In the genomic region with DNA sequence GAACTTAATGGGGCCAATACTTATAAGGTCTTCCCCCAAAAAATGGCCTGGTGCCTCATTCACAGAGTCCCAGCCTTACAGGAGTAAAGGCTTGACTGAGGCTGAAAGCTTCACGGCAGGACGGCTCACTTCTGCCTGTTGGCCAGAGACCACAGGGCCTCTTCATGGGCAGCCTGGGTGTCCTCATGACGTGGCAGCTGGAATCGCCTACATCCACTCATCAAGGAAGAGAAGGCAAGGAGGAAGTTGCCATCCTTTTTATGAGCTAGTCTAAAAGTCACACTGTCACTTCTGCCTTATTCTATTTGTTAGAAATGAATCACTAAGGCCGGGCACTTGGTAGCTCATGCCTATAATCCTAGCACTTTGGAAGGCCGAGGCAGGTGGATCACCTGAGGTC, we compare ENCODE assay signal across 19 cellular contexts.
"Had no signal": no experiment of that assay in that cellular context is flagged by ENCODE, and none has a peak within 500 bp of the region (broad histone marks: within the 10 kb centered on the region; RNA-seq: fewer than 3 reads in every experiment).

No MANE protein-coding gene starts in this region.

- H3K4me3 Mint-ChIP-seq: activated CD4-positive, alpha-beta memory T cell treated with anti-CD3 and anti-CD28 coated beads, Interleukin-2, amount 10 ng/mL, durations not matched to agents 7 days and 5 days; activated CD4-positive, alpha-beta T cell treated with anti-CD3 and anti-CD28 coated beads for 36 hours; activated naive CD8-positive, alpha-beta T cell; activated T-cell treated with anti-CD3 and anti-CD28 coated beads, Interleukin-2, amount 50 U/mL, for 4 hours; memory B cell; natural killer cell; stimulated activated effector memory CD8-positive, alpha-beta T cell treated with anti-CD3 and anti-CD28 coated beads, Interleukin-12 subunit alpha, Interleukin-12 subunit beta, amount 100 ng/mL, for 72 hours had no signal

- H3K9me3 ChIP-seq: body of pancreas had no signal

- H3K36me3 ChIP-seq: WERI-Rb-1 had no signal

- H3K4me1 Mint-ChIP-seq: activated CD4-positive, alpha-beta memory T cell treated with anti-CD3 and anti-CD28 coated beads, Interleukin-2, amount 10 ng/mL, durations not matched to agents 7 days and 5 days; activated CD4-positive, alpha-beta T cell treated with anti-CD3 and anti-CD28 coated beads for 36 hours; memory B cell; natural killer cell; stimulated activated effector memory CD8-positive, alpha-beta T cell treated with anti-CD3 and anti-CD28 coated beads, Interleukin-12 subunit alpha, Interleukin-12 subunit beta, amount 100 ng/mL, for 72 hours had no signal

- H3K36me3 Mint-ChIP-seq: activated naive CD8-positive, alpha-beta T cell; memory B cell; natural killer cell; stimulated activated effector memory CD8-positive, alpha-beta T cell treated with anti-CD3 and anti-CD28 coated beads, Interleukin-12 subunit alpha, Interleukin-12 subunit beta, amount 100 ng/mL, for 72 hours had no signal

- H3K27ac Mint-ChIP-seq: activated CD4-positive, alpha-beta memory T cell treated with anti-CD3 and anti-CD28 coated beads, Interleukin-2, amount 10 ng/mL, durations not matched to agents 7 days and 5 days; activated CD4-positive, alpha-beta T cell treated with anti-CD3 and anti-CD28 coated beads for 36 hours; activated naive CD8-positive, alpha-beta T cell; memory B cell; natural killer cell; stimulated activated effector memory CD8-positive, alpha-beta T cell treated with anti-CD3 and anti-CD28 coated beads, Interleukin-12 subunit alpha, Interleukin-12 subunit beta, amount 100 ng/mL, for 72 hours had no signal

- H3K4me3 ChIP-seq: body of pancreas had no signal

- H3K27me3 Mint-ChIP-seq: activated CD4-positive, alpha-beta T cell treated with anti-CD3 and anti-CD28 coated beads for 36 hours; activated naive CD8-positive, alpha-beta T cell; memory B cell had no signal

- H3K27ac ChIP-seq: body of pancreas, foreskin keratinocyte, WERI-Rb-1 had no signal

- H3K4me1 ChIP-seq: body of pancreas, foreskin keratinocyte had no signal

- H3K27me3 ChIP-seq: body of pancreas had no signal

- DNase-seq: activated CD4-positive, alpha-beta memory T cell treated with anti-CD3 and anti-CD28 coated beads, Interleukin-2, amount 10 ng/mL, durations not matched to agents 7 days and 5 days; activated CD4-positive, alpha-beta T cell treated with anti-CD3 and anti-CD28 coated beads for 36 hours; activated effector memory CD4-positive, alpha-beta T cell treated with anti-CD3 and anti-CD28 coated beads, Interleukin-2, amount 50 U/mL, for 16 hours; activated T-cell treated with anti-CD3 and anti-CD28 coated beads, Interleukin-2, amount 50 U/mL, for 4 hours; amniotic stem cell; body of pancreas; central memory CD4-positive, alpha-beta T cell; cortex of kidney; effector CD8-positive, alpha-beta T cell; foreskin keratinocyte; glutamatergic neuron; left ventricle myocardium superior; natural killer cell; retina; T-helper 9 cell; WERI-Rb-1 had no signal

- H3K9me3 Mint-ChIP-seq: activated CD4-positive, alpha-beta memory T cell treated with anti-CD3 and anti-CD28 coated beads, Interleukin-2, amount 10 ng/mL, durations not matched to agents 7 days and 5 days; activated T-cell treated with anti-CD3 and anti-CD28 coated beads, Interleukin-2, amount 50 U/mL, for 4 hours; memory B cell; natural killer cell; stimulated activated effector memory CD8-positive, alpha-beta T cell treated with anti-CD3 and anti-CD28 coated beads, Interleukin-12 subunit alpha, Interleukin-12 subunit beta, amount 100 ng/mL, for 72 hours had no signal
